ENCODE assay signal across 23 cellular contexts in the genomic region with DNA sequence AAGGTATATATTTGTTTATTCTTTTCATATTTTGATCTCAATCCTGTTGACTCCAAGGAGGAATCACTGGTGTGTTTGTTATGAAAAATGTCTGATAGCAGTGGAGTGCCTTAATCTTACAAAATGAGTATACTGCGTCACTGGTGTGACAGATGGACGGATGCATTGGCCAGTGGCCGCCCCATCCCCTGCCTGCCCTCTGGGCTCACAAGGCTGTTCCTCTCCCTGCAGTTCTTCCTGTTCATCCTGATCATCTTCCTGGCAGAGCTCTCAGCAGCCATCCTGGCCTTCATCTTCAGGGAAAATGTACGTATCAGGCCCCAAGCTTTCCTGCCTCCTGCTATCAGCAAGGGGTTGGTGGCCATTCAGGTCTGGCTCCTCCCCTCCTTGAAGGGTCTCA. TPM values are rescaled to one million over a fixed set of nuclear protein-coding genes. Genes with fewer than 3 reads are reported as not detected.
DNase-seq lines count a peak whose midpoint lies in the region; ATAC-seq and TF ChIP-seq lines count a peak whose summit lies in the region.
"Had no signal": no experiment of that assay in that cellular context is flagged by ENCODE, and none has a peak within 500 bp of the region (broad histone marks: within the 10 kb centered on the region; RNA-seq: fewer than 3 reads in every experiment).

No MANE protein-coding gene starts in this region.

- TF ChIP-seq EP300 in suprapubic skin (IDR thresholded peaks at IDR 0.05): no peak

- TF ChIP-seq POLR2A in heart left ventricle (IDR thresholded peaks at IDR 0.05) (no peak), suprapubic skin (IDR thresholded peaks at IDR 0.05) (no peak)

- 93 to 100% (median 95%) methylated on average over 4 of the region's 4 CpGs for WGBS in heart left ventricle, 4 donors
- 97% methylated on average over 4 of the region's 4 CpGs for WGBS in suprapubic skin

- H3K9me3 ChIP-seq in heart left ventricle (no peaks in the 10 kb centered on the region), suprapubic skin (no peaks in the 10 kb centered on the region)
- H3K9me3 ChIP-seq: A549, BE2C, HAP-1 had no signal

- no peak overlapping the region for H3K4me3 Mint-ChIP-seq in activated T-helper 17 cell treated with anti-CD3 and anti-CD28 coated beads, Interleukin-2, amount 50 U/mL, for 72 hours
- H3K4me3 Mint-ChIP-seq in endothelial cell (ENCODE audit: unreplicated experiment): peak overlapping the region; percentile 56
- H3K4me3 Mint-ChIP-seq in stimulated activated effector memory CD8-positive, alpha-beta T cell treated with anti-CD3 and anti-CD28 coated beads, Interleukin-12 subunit alpha, Interleukin-12 subunit beta, amount 100 ng/mL, for 72 hours: no peak overlapping the region
- H3K4me3 Mint-ChIP-seq in stimulated activated naive CD8-positive, alpha-beta T cell treated with anti-CD3 and anti-CD28 coated beads, Interleukin-15, amount 100 ng/mL, for 72 hours: no peak overlapping the region
- H3K4me3 Mint-ChIP-seq: CD4-positive, alpha-beta T cell; CD8-positive, alpha-beta memory T cell; HFFc6 had no signal

- peak overlapping the region; percentile 20 for H3K27ac Mint-ChIP-seq in activated T-helper 17 cell treated with anti-CD3 and anti-CD28 coated beads, Interleukin-2, amount 50 U/mL, for 72 hours
- H3K27ac Mint-ChIP-seq in endothelial cell (ENCODE audit: unreplicated experiment): no peak overlapping the region
- peak overlapping the region; percentile 54 for H3K27ac Mint-ChIP-seq in stimulated activated effector memory CD8-positive, alpha-beta T cell treated with anti-CD3 and anti-CD28 coated beads, Interleukin-12 subunit alpha, Interleukin-12 subunit beta, amount 100 ng/mL, for 72 hours
- no peak overlapping the region for H3K27ac Mint-ChIP-seq in stimulated activated naive CD8-positive, alpha-beta T cell treated with anti-CD3 and anti-CD28 coated beads, Interleukin-15, amount 100 ng/mL, for 72 hours
- H3K27ac Mint-ChIP-seq: CD4-positive, alpha-beta T cell; HFFc6 had no signal

- H3K27me3 ChIP-seq in heart left ventricle: no peaks in the 10 kb centered on the region
- H3K27me3 ChIP-seq in suprapubic skin: no peaks in the 10 kb centered on the region
- H3K27me3 ChIP-seq: BE2C had no signal

- peak; percentile 18 for DNase-seq in Right ventricle myocardium inferior (ENCODE audit: missing footprints)
- DNase-seq in heart left ventricle: no peak
- no peak for DNase-seq in endothelial cell (ENCODE audit: low spot score)
- DNase-seq in stimulated activated effector memory CD8-positive, alpha-beta T cell treated with anti-CD3 and anti-CD28 coated beads, Interleukin-12 subunit alpha, Interleukin-12 subunit beta, amount 100 ng/mL, for 72 hours (ENCODE audit: low spot score in 2 of 2): no peak
- no peak for DNase-seq in NCI-H1417 treated with DMSO at 0.1 percent for 48 hours (lab: John Stamatoyannopoulos, UW)
- no peak for DNase-seq in suprapubic skin (ENCODE audit: low spot score in 2 of 2)
- DNase-seq in stimulated activated naive CD8-positive, alpha-beta T cell treated with anti-CD3 and anti-CD28 coated beads, Interleukin-15, amount 100 ng/mL, for 72 hours: no peak
- DNase-seq: 8988T; ACHN; AML-193; BE2C; CD4-positive, alpha-beta T cell; CD8-positive, alpha-beta memory T cell; DMS 273 treated with DMSO at 0.1 percent for 48 hours; DMS79; EL; GF-D8; GOT3; HFFc6 had no signal

- H3K4me3 ChIP-seq in heart left ventricle: no peak overlapping the region
- no peak overlapping the region for H3K4me3 ChIP-seq in suprapubic skin
- H3K4me3 ChIP-seq: A549, HAP-1 had no signal

- H3K4me1 ChIP-seq in heart left ventricle (peaks cover 0 to 26% (median 12%) of the 10 kb centered on the region in 12 donors), suprapubic skin (no peaks in the 10 kb centered on the region)
- H3K4me1 ChIP-seq: A549, BE2C, HAP-1 had no signal

- ATAC-seq in Right ventricle myocardium inferior (no peak), heart left ventricle (no peak)
- no peak for ATAC-seq in activated T-helper 17 cell treated with anti-CD3 and anti-CD28 coated beads, Interleukin-2, amount 50 U/mL, for 72 hours (replicated peaks)
- ATAC-seq in stimulated activated effector memory CD8-positive, alpha-beta T cell treated with anti-CD3 and anti-CD28 coated beads, Interleukin-12 subunit alpha, Interleukin-12 subunit beta, amount 100 ng/mL, for 72 hours: no peak
- ATAC-seq in stimulated activated naive CD8-positive, alpha-beta T cell treated with anti-CD3 and anti-CD28 coated beads, Interleukin-15, amount 100 ng/mL, for 72 hours: no peak
- ATAC-seq: A549 had no signal

- TF ChIP-seq CTCF in heart left ventricle (IDR thresholded peaks at IDR 0.05) (no peak), endothelial cell (IDR thresholded peaks at IDR 0.05; ENCODE audit: unreplicated experiment) (no peak), suprapubic skin (IDR thresholded peaks at IDR 0.05) (no peak)

- no peaks in the 10 kb centered on the region for H3K4me1 Mint-ChIP-seq in activated T-helper 17 cell treated with anti-CD3 and anti-CD28 coated beads, Interleukin-2, amount 50 U/mL, for 72 hours
- peaks cover 14% of the 10 kb centered on the region for H3K4me1 Mint-ChIP-seq in endothelial cell (ENCODE audit: unreplicated experiment)
- H3K4me1 Mint-ChIP-seq in stimulated activated effector memory CD8-positive, alpha-beta T cell treated with anti-CD3 and anti-CD28 coated beads, Interleukin-12 subunit alpha, Interleukin-12 subunit beta, amount 100 ng/mL, for 72 hours: no peaks in the 10 kb centered on the region
- no peaks in the 10 kb centered on the region for H3K4me1 Mint-ChIP-seq in stimulated activated naive CD8-positive, alpha-beta T cell treated with anti-CD3 and anti-CD28 coated beads, Interleukin-15, amount 100 ng/mL, for 72 hours
- H3K4me1 Mint-ChIP-seq: CD8-positive, alpha-beta memory T cell had no signal

- H3K27me3 Mint-ChIP-seq in activated T-helper 17 cell treated with anti-CD3 and anti-CD28 coated beads, Interleukin-2, amount 50 U/mL, for 72 hours: no peaks in the 10 kb centered on the region
- H3K27me3 Mint-ChIP-seq in endothelial cell (ENCODE audit: unreplicated experiment): peaks cover 59% of the 10 kb centered on the region
- H3K27me3 Mint-ChIP-seq in stimulated activated naive CD8-positive, alpha-beta T cell treated with anti-CD3 and anti-CD28 coated beads, Interleukin-15, amount 100 ng/mL, for 72 hours: peaks cover 18% of the 10 kb centered on the region
- H3K27me3 Mint-ChIP-seq: CD4-positive, alpha-beta T cell; CD8-positive, alpha-beta memory T cell had no signal

- intact Hi-C loops in Right ventricle myocardium inferior (cut with DNase I): no loop called here
- intact Hi-C loops in heart left ventricle (cut with DNase I): loop anchor here in 1 of 10 donors (5.0 kb wide), 1 partner anchor 355 kb away; no protein-coding TSS in a partner anchor

- H3K9me3 Mint-ChIP-seq in activated T-helper 17 cell treated with anti-CD3 and anti-CD28 coated beads, Interleukin-2, amount 50 U/mL, for 72 hours: no peaks in the 10 kb centered on the region
- H3K9me3 Mint-ChIP-seq in endothelial cell (ENCODE audit: unreplicated experiment): no peaks in the 10 kb centered on the region
- no peaks in the 10 kb centered on the region for H3K9me3 Mint-ChIP-seq in stimulated activated effector memory CD8-positive, alpha-beta T cell treated with anti-CD3 and anti-CD28 coated beads, Interleukin-12 subunit alpha, Interleukin-12 subunit beta, amount 100 ng/mL, for 72 hours
- no peaks in the 10 kb centered on the region for H3K9me3 Mint-ChIP-seq in stimulated activated naive CD8-positive, alpha-beta T cell treated with anti-CD3 and anti-CD28 coated beads, Interleukin-15, amount 100 ng/mL, for 72 hours
- H3K9me3 Mint-ChIP-seq: CD4-positive, alpha-beta T cell; CD8-positive, alpha-beta memory T cell; HFFc6 had no signal

- H3K27ac ChIP-seq in heart left ventricle: peak overlapping the region in 1 of 12 donors; percentile 53
- no peak overlapping the region for H3K27ac ChIP-seq in suprapubic skin
- H3K27ac ChIP-seq: A549, C4-2B had no signal

- peaks cover 0 to 55% (median 11%) of the 10 kb centered on the region in 9 donors for H3K36me3 ChIP-seq in heart left ventricle
- no peaks in the 10 kb centered on the region for H3K36me3 ChIP-seq in suprapubic skin
- H3K36me3 ChIP-seq: BE2C, HAP-1 had no signal

- no peaks in the 10 kb centered on the region for H3K36me3 Mint-ChIP-seq in activated T-helper 17 cell treated with anti-CD3 and anti-CD28 coated beads, Interleukin-2, amount 50 U/mL, for 72 hours (ENCODE audit: low read depth)
- peaks cover 60% of the 10 kb centered on the region for H3K36me3 Mint-ChIP-seq in endothelial cell (ENCODE audit: low read depth, unreplicated experiment)
- no peaks in the 10 kb centered on the region for H3K36me3 Mint-ChIP-seq in stimulated activated effector memory CD8-positive, alpha-beta T cell treated with anti-CD3 and anti-CD28 coated beads, Interleukin-12 subunit alpha, Interleukin-12 subunit beta, amount 100 ng/mL, for 72 hours

RNA-seq across cellular contexts. Expression of gene TP53I11, which starts 32.9 kb away (rescaled TPM):
- total RNA-seq in Right ventricle myocardium inferior: 59.1 TPM
- 10 to 100 TPM; 24.0 to 75.0 (median 39.4) TPM for total RNA-seq in heart left ventricle
- polyA plus RNA-seq in heart left ventricle: 10 to 100 TPM; 34.9 to 91.3 TPM
- total RNA-seq in activated T-helper 17 cell treated with anti-CD3 and anti-CD28 coated beads, Interleukin-2, amount 50 U/mL, for 72 hours: 1 to 10 TPM; 3.8 to 6.4 TPM
- 149 TPM for total RNA-seq in endothelial cell (ENCODE audit: unreplicated experiment)
- total RNA-seq in suprapubic skin: 10 to 100 TPM; 58.0 to 91.5 (median 70.6) TPM

Comparison
In these comparisons a context has a peak if more than half of its experiments do, and no peak if none do; other contexts are left out.
1. H3K27ac Mint-ChIP-seq: peak in activated T-helper 17 cell treated with anti-CD3 and anti-CD28 coated beads, Interleukin-2, amount 50 U/mL, for 72 hours (single experiment) and stimulated activated effector memory CD8-positive, alpha-beta T cell treated with anti-CD3 and anti-CD28 coated beads, Interleukin-12 subunit alpha, Interleukin-12 subunit beta, amount 100 ng/mL, for 72 hours (single experiment); none in endothelial cell (single experiment) and stimulated activated naive CD8-positive, alpha-beta T cell treated with anti-CD3 and anti-CD28 coated beads, Interleukin-15, amount 100 ng/mL, for 72 hours (0 of 2).